Comparison of ENCODE assay signal across 2 cellular contexts in the genomic region with DNA sequence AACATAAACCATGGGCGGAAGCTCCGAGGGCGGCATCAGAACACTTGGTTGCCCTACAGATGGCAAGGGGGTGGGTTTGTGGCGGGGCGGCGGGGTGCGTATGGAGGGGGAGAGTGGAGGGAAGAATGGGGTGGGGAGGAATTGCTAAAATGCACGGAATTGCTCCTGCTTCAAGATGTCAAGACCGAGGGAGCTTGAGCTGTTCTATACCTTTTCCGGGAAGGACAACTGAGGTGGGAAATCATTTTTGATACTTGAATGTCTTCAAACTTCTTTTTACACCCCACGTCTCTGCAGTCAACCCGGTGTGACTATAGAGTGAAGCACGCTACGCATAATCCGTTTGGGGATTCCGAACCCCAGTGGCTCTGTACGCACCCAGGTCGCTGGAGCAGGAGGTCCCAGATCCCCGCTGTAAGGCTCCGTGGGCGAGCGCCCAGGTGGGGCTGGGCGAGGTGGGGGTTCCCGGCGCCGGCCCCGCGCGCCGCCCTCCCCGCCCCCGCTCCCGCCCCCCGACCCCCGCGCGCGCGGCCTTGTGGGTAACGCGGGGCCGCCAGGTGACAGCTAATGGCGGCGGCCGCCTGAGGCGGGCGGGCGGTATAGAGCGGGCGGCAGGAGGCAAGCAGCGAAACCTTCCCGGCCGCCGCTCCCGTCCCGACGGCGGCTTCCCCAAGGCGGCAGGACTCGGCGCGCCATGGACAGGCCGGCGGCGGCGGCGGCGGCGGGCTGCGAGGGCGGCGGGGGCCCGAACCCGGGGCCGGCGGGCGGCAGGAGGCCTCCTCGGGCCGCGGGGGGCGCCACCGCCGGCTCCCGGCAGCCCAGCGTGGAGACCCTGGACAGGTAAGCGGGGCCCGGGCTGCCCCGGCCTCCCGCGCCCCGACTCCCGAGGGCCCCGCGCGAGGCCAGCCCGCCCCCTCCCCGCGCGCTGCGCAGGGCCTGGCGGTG.
TF ChIP-seq lines count a peak whose summit lies in the region.

Gene MTMR1 (plus strand): TSS at position 560 of the 945 bp plus-strand sequence. CDS start 135 bp downstream, at position 695.

TF ChIP-seq in IMR-90, 13 proteins besides CTCF, POLR2A, EP300 and RAD21:
- no peak for TF ChIP-seq NFE2L2 (IDR thresholded peaks at IDR 0.05; ENCODE audit: low read depth, low read length)
- TF ChIP-seq SMC3 (IDR thresholded peaks at IDR 0.05; ENCODE audit: low read depth, low read length), result no peak
- no peak; the same call in 1 of the 2 replicates for TF ChIP-seq MAZ (IDR thresholded peaks at IDR 0.05; ENCODE audit: borderline replicate concordance, low read depth, low read length)
- TF ChIP-seq RFX5 (IDR thresholded peaks at IDR 0.05; ENCODE audit: low read depth, low read length), result no peak
- no peak for TF ChIP-seq BHLHE40 (IDR thresholded peaks at IDR 0.05; ENCODE audit: low read depth, low read length)
- TF ChIP-seq USF2 (IDR thresholded peaks at IDR 0.05; ENCODE audit: low read depth, low read length), result no peak
- TF ChIP-seq CHD1 (IDR thresholded peaks at IDR 0.05; ENCODE audit: low read depth, low read length), result no peak
- no peak for TF ChIP-seq CEBPB (IDR thresholded peaks at IDR 0.05; ENCODE audit: low read depth, low read length)
- no peak for TF ChIP-seq FOS (IDR thresholded peaks at IDR 0.05; ENCODE audit: low read depth, low read length)
- TF ChIP-seq ELK1 (IDR thresholded peaks at IDR 0.05; ENCODE audit: borderline replicate concordance, low read depth, low read length), result no peak
- no peak for TF ChIP-seq MXI1 (IDR thresholded peaks at IDR 0.05; ENCODE audit: borderline replicate concordance, low read depth, low read length)
- TF ChIP-seq RCOR1 (IDR thresholded peaks at IDR 0.05; ENCODE audit: insufficient replicate concordance, low read length), result no peak
- TF ChIP-seq MAFK (IDR thresholded peaks at IDR 0.05; ENCODE audit: low read depth, low read length), result no peak

TF ChIP-seq in HepG2, 621 proteins besides CTCF, POLR2A, EP300 and RAD21:
- peak; percentile 36; the same call in 1 of the 2 replicates for TF ChIP-seq ZFX (CRISPR knock-in tag; IDR thresholded peaks at IDR 0.05; ENCODE audit: low read depth)
- TF ChIP-seq, protein P1, sequence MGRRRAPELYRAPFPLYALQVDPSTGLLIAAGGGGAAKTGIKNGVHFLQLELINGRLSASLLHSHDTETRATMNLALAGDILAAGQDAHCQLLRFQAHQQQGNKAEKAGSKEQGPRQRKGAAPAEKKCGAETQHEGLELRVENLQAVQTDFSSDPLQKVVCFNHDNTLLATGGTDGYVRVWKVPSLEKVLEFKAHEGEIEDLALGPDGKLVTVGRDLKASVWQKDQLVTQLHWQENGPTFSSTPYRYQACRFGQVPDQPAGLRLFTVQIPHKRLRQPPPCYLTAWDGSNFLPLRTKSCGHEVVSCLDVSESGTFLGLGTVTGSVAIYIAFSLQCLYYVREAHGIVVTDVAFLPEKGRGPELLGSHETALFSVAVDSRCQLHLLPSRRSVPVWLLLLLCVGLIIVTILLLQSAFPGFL (CRISPR knock-in tag; IDR thresholded peaks at IDR 0.05), result no peak
- TF ChIP-seq PATZ1 (CRISPR knock-in tag; IDR thresholded peaks at IDR 0.05), result peak; percentile 58
- TF ChIP-seq TFAP4 (IDR thresholded peaks at IDR 0.05; ENCODE audit: borderline replicate concordance, low read depth), result 0 out of 2 replicates have a peak, but pooled peaks have one; percentile 10
- no peak for TF ChIP-seq TBL1XR1 (IDR thresholded peaks at IDR 0.05; ENCODE audit: borderline replicate concordance, low read length, partially characterized antibody)
- TF ChIP-seq ZNF282 (IDR thresholded peaks at IDR 0.05; ENCODE audit: partially characterized antibody), result no peak
- peak; percentile 55 for TF ChIP-seq RBFOX2 (IDR thresholded peaks at IDR 0.05; ENCODE audit: low read depth, low read length)
- TF ChIP-seq ASH2L (IDR thresholded peaks at IDR 0.05; ENCODE audit: insufficient read length, low read depth, low read length), result no peak
- TF ChIP-seq ZNF143 (CRISPR knock-in tag; IDR thresholded peaks at IDR 0.05), result peak; percentile 72
- TF ChIP-seq, protein P2, sequence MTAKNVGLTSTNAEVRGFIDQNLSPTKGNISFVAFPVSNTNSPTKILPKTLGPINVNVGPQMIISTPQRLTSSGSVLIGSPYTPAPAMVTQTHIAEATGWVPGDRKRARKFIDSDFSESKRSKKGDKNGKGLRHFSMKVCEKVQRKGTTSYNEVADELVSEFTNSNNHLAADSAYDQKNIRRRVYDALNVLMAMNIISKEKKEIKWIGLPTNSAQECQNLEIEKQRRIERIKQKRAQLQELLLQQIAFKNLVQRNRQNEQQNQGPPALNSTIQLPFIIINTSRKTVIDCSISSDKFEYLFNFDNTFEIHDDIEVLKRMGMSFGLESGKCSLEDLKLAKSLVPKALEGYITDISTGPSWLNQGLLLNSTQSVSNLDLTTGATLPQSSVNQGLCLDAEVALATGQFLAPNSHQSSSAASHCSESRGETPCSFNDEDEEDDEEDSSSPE (CRISPR knock-in tag; IDR thresholded peaks at IDR 0.05), result 0 out of 2 replicates have a peak, but pooled peaks have one; percentile 11
- peak; percentile 52 for TF ChIP-seq ZFY (CRISPR knock-in tag; IDR thresholded peaks at IDR 0.05)
- no peak for TF ChIP-seq FOXK1 (CRISPR knock-in tag; IDR thresholded peaks at IDR 0.05; ENCODE audit: borderline replicate concordance, low read depth)
- peak; percentile 88 for TF ChIP-seq YY1 (IDR thresholded peaks at IDR 0.05; ENCODE audit: insufficient read depth, insufficient replicate concordance, low read depth, low read length)
- peak; percentile 38; the same call in 1 of the 2 replicates for TF ChIP-seq NR2C2 (CRISPR knock-in tag; IDR thresholded peaks at IDR 0.05; ENCODE audit: borderline replicate concordance)
- TF ChIP-seq ZNF24 (IDR thresholded peaks at IDR 0.05), result no peak
- TF ChIP-seq PHF8 (CRISPR knock-in tag; IDR thresholded peaks at IDR 0.05), result peak; percentile 55; the same call in 1 of the 2 replicates
- TF ChIP-seq CCDC6 (CRISPR knock-in tag; IDR thresholded peaks at IDR 0.05), result 0 out of 2 replicates have a peak, but pooled peaks have one; percentile 54
- TF ChIP-seq BRD4 (CRISPR knock-in tag; IDR thresholded peaks at IDR 0.05), result no peak
- no peak for TF ChIP-seq SALL2 (CRISPR knock-in tag; IDR thresholded peaks at IDR 0.05)
- 0 out of 2 replicates have a peak, but pooled peaks have one; percentile 32 for TF ChIP-seq SAP130 (CRISPR knock-in tag; IDR thresholded peaks at IDR 0.05; ENCODE audit: low read depth)
